ENCODE assay signal across 8 cellular contexts in the genomic region with DNA sequence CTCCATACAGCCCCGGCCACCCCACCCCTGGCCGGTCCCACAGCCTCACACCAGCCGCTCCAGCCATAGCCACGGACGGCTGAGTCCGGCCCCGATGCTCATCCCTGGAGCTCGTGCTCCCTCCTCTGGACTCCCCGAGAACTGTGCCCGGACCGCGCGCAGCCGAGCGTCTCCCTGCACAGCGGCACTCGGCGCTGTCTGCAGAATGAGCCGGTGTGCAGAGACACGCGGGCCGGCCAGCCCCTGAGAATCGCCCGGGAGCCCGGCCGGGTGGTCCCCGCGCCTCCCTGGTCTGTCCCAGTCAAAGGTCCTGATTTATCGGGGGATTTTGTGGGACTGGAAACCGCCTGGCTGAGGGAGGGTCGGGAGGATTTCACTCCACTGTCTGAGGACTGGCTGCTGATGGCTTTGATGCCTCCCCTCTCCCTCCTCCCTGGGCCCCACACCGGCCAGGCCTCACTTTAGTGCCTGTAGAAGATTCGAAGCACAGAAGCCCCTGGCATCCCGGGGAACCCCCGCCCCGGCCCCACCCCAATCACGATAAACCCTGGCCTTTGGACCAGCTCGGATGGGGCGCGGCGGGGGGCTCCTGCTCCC.
DNase-seq lines count a peak whose midpoint lies in the region; ATAC-seq and TF ChIP-seq lines count a peak whose summit lies in the region.

No MANE protein-coding gene starts in this region.

- H3K9me3 Mint-ChIP-seq in natural killer cell = no peaks in the 10 kb centered on the region
- no peaks in the 10 kb centered on the region for H3K9me3 Mint-ChIP-seq in stimulated activated naive B cell treated with anti-CD40 and anti-IgM and Interleukin-4, amounts not matched to agents 10 μg/mL and 1 μg/mL and 100 μg/mL, for 72 hours

- H3K36me3 Mint-ChIP-seq in natural killer cell = no peaks in the 10 kb centered on the region
- peaks cover 2 to 4% of the 10 kb centered on the region in 2 donors for H3K36me3 Mint-ChIP-seq in stimulated activated naive B cell treated with anti-CD40 and anti-IgM and Interleukin-4, amounts not matched to agents 10 μg/mL and 1 μg/mL and 100 μg/mL, for 72 hours

- peak overlapping the region; percentile 84 to 100 (median 98) for H3K4me2 ChIP-seq in BLaER1 treated with 17β-estradiol and CSF1 and Interleukin-3, amounts not matched to agents 10 nM and 100 nM

- DNase-seq in H4 (ENCODE audit: low spot score) = peak; percentile 49
- DNase-seq in NCI-H69 (lab: John Stamatoyannopoulos, UW) = peak; percentile 84
- peak; percentile 20 for DNase-seq in activated CD8-positive, alpha-beta memory T cell treated with anti-CD3 and anti-CD28 coated beads, Interleukin-2, amount 50 U/mL, for 1 hour (ENCODE audit: extremely low read depth)
- peak; percentile 13 for DNase-seq in epithelial cell of esophagus (ENCODE audit: low read depth)
- DNase-seq in natural killer cell = peak; percentile 47
- DNase-seq in stimulated activated naive B cell treated with anti-CD40 and anti-IgM and Interleukin-4, amounts not matched to agents 10 μg/mL and 1 μg/mL and 100 μg/mL, for 72 hours = peak; percentile 50
- no peak for DNase-seq in cerebellar nuclear complex (lab: John Stamatoyannopoulos, UW)

- no peaks in the 10 kb centered on the region for H3K9me3 ChIP-seq in BLaER1 treated with 17β-estradiol and CSF1 and Interleukin-3, amounts not matched to agents 10 nM and 100 nM (replicated peaks in 1 of 11)

- H3K9ac ChIP-seq in BLaER1 treated with 17β-estradiol and CSF1 and Interleukin-3, amounts not matched to agents 10 nM and 100 nM = peak overlapping the region in 10 of 11 experiments; percentile 38 to 67 (median 54); a peak in 17 of 22 replicates

- peak; percentile 27 for TF ChIP-seq CTCF in epithelial cell of esophagus (IDR thresholded peaks at IDR 0.05; ENCODE audit: insufficient read depth, low read depth, low read length, missing control alignments)
- peak; percentile 67 for TF ChIP-seq CTCF in natural killer cell (IDR thresholded peaks at IDR 0.05)

- H3K27ac Mint-ChIP-seq in natural killer cell = no peak overlapping the region
- peak overlapping the region; percentile 71 for H3K27ac Mint-ChIP-seq in stimulated activated naive B cell treated with anti-CD40 and anti-IgM and Interleukin-4, amounts not matched to agents 10 μg/mL and 1 μg/mL and 100 μg/mL, for 72 hours

- H3K27me3 Mint-ChIP-seq in natural killer cell (ENCODE audit: low read depth in 2 of 2) = peaks cover 41 to 50% of the 10 kb centered on the region in 2 donors
- peaks cover 51 to 73% of the 10 kb centered on the region in 2 donors for H3K27me3 Mint-ChIP-seq in stimulated activated naive B cell treated with anti-CD40 and anti-IgM and Interleukin-4, amounts not matched to agents 10 μg/mL and 1 μg/mL and 100 μg/mL, for 72 hours

- H3K36me3 ChIP-seq in BLaER1 treated with 17β-estradiol and CSF1 and Interleukin-3, amounts not matched to agents 10 nM and 100 nM = no peaks in the 10 kb centered on the region

- intact Hi-C loops in natural killer cell (cut with micrococcal nuclease) = no loop called here

- H3K27me3 ChIP-seq in BLaER1 treated with 17β-estradiol and CSF1 and Interleukin-3, amounts not matched to agents 10 nM and 100 nM = peaks cover 44 to 75% (median 55%) of the 10 kb centered on the region in 11 experiments

- peaks cover 0 to 40% (median 15%) of the 10 kb centered on the region in 11 experiments; a peak in 13 of 22 replicates for H4K20me1 ChIP-seq in BLaER1 treated with 17β-estradiol and CSF1 and Interleukin-3, amounts not matched to agents 10 nM and 100 nM

- peak overlapping the region in 4 of 11 experiments; percentile 45 to 66 (median 60); a peak in 5 of 22 replicates for H3K27ac ChIP-seq in BLaER1 treated with 17β-estradiol and CSF1 and Interleukin-3, amounts not matched to agents 10 nM and 100 nM

- peaks cover 21 to 72% (median 41%) of the 10 kb centered on the region in 10 experiments for H3K4me1 ChIP-seq in BLaER1 treated with 17β-estradiol and CSF1 and Interleukin-3, amounts not matched to agents 10 nM and 100 nM

- ATAC-seq in natural killer cell = peak; percentile 72 to 95 (median 75)
- ATAC-seq in stimulated activated naive B cell treated with anti-CD40 and anti-IgM and Interleukin-4, amounts not matched to agents 10 μg/mL and 1 μg/mL and 100 μg/mL, for 72 hours (replicated peaks) = peak; percentile 92 to 95

- peak overlapping the region; percentile 70 for H3K4me3 Mint-ChIP-seq in natural killer cell
- H3K4me3 Mint-ChIP-seq in stimulated activated naive B cell treated with anti-CD40 and anti-IgM and Interleukin-4, amounts not matched to agents 10 μg/mL and 1 μg/mL and 100 μg/mL, for 72 hours = peak overlapping the region; percentile 74 to 88

- H3K4me1 Mint-ChIP-seq in natural killer cell = peaks cover 8 to 11% of the 10 kb centered on the region in 2 donors
- H3K4me1 Mint-ChIP-seq in stimulated activated naive B cell treated with anti-CD40 and anti-IgM and Interleukin-4, amounts not matched to agents 10 μg/mL and 1 μg/mL and 100 μg/mL, for 72 hours = peaks cover 6 to 29% of the 10 kb centered on the region in 2 donors

- H3K4me3 ChIP-seq in BLaER1 treated with 17β-estradiol and CSF1 and Interleukin-3, amounts not matched to agents 10 nM and 100 nM = peak overlapping the region; percentile 43 to 71 (median 58)
- H3K4me3 ChIP-seq in epithelial cell of esophagus (ENCODE audit: low read length) = no peak overlapping the region

Comparison
In these comparisons a context has a peak if more than half of its experiments do, and no peak if none do; other contexts are left out.
1. DNase-seq: peak in H4 (single experiment), NCI-H69 (single experiment), activated CD8-positive, alpha-beta memory T cell treated with anti-CD3 and anti-CD28 coated beads, Interleukin-2, amount 50 U/mL, for 1 hour (single experiment), epithelial cell of esophagus (single experiment), natural killer cell (single experiment) and stimulated activated naive B cell treated with anti-CD40 and anti-IgM and Interleukin-4, amounts not matched to agents 10 μg/mL and 1 μg/mL and 100 μg/mL, for 72 hours (single experiment); none in cerebellar nuclear complex (0 of 2).